Comparison of ENCODE assay signal across 18 cellular contexts in genomic region chr7:92739091-92739490, GRCh38.
"Had no signal": no experiment of that assay in that cellular context is flagged by ENCODE, and none has a peak within 500 bp of the region (broad histone marks: within the 10 kb centered on the region; RNA-seq: fewer than 3 reads in every experiment).

No MANE protein-coding gene starts in this region.

- H3K27ac Mint-ChIP-seq: dendritic cell treated with granulocyte-macrophage colony-stimulating factor and Interleukin-4, amounts not matched to agents 40 ng/mL and 50 ng/mL, for 4 days; effector memory CD8-positive, alpha-beta T cell; type B pancreatic cell had no signal

- ATAC-seq: activated T-cell treated with anti-CD3 and anti-CD28 coated beads, Interleukin-2, amount 50 U/mL, for 4 hours; effector memory CD8-positive, alpha-beta T cell; left ventricle myocardium superior; psoas muscle; sciatic nerve; stimulated activated naive CD8-positive, alpha-beta T cell treated with anti-CD3 and anti-CD28 coated beads, Interleukin-15, Interleukin-2, amounts not matched to agents 100 U/mL and 50 U/mL, for 24 hours had no signal

- H3K9me3 Mint-ChIP-seq: central memory CD8-positive, alpha-beta T cell; effector memory CD8-positive, alpha-beta T cell; type B pancreatic cell had no signal

- H3K4me3 ChIP-seq: psoas muscle, suprapubic skin had no signal

- H3K27ac ChIP-seq: psoas muscle, suprapubic skin had no signal

- DNase-seq: activated CD4-positive, alpha-beta T cell treated with anti-CD3 and anti-CD28 coated beads for 4 hours; activated naive CD4-positive, alpha-beta T cell treated with Interleukin-2 at 50 U/mL for 16 hours; activated T-cell treated with anti-CD3 and anti-CD28 coated beads, Interleukin-2, amount 50 U/mL, for 4 hours; amniotic stem cell; effector memory CD8-positive, alpha-beta T cell; kidney; left ventricle myocardium superior; psoas muscle; stimulated activated CD4-positive, alpha-beta T cell treated with anti-CD3 and anti-CD28 coated beads, Interleukin-2, amount 100 ng/mL, for 24 hours; stimulated activated naive CD8-positive, alpha-beta T cell treated with anti-CD3 and anti-CD28 coated beads, Interleukin-15, Interleukin-2, amounts not matched to agents 100 U/mL and 50 U/mL, for 24 hours; SW 1271; T1000 had no signal

- H3K27me3 ChIP-seq: suprapubic skin had no signal

- H3K4me1 ChIP-seq: psoas muscle, suprapubic skin had no signal

- H3K4me3 Mint-ChIP-seq: activated T-cell treated with anti-CD3 and anti-CD28 coated beads, Interleukin-2, amount 50 U/mL, for 4 hours; brain; central memory CD8-positive, alpha-beta T cell; dendritic cell treated with granulocyte-macrophage colony-stimulating factor and Interleukin-4, amounts not matched to agents 40 ng/mL and 50 ng/mL, for 4 days; effector memory CD8-positive, alpha-beta T cell; type B pancreatic cell had no signal

- H3K27me3 Mint-ChIP-seq: brain; central memory CD8-positive, alpha-beta T cell; dendritic cell treated with granulocyte-macrophage colony-stimulating factor and Interleukin-4, amounts not matched to agents 40 ng/mL and 50 ng/mL, for 4 days; effector memory CD8-positive, alpha-beta T cell; type B pancreatic cell had no signal

- H3K36me3 ChIP-seq: suprapubic skin had no signal

- H3K9me3 ChIP-seq: psoas muscle, suprapubic skin had no signal
